Comparison of ENCODE assay signal across 16 cellular contexts in genomic region chr22:46830841-46831240, GRCh38.
DNase-seq lines count a peak whose midpoint lies in the region; ATAC-seq and TF ChIP-seq lines count a peak whose summit lies in the region.
"Had no signal": no experiment of that assay in that cellular context is flagged by ENCODE, and none has a peak within 500 bp of the region (broad histone marks: within the 10 kb centered on the region; RNA-seq: fewer than 3 reads in every experiment).

No MANE protein-coding gene starts in this region.

- peaks cover 21% of the 10 kb centered on the region for H3K4me1 ChIP-seq in fibroblast of lung (ENCODE audit: control insufficient read depth, extremely low read depth, insufficient read depth, low read length)

- DNase-seq in EL (peak; percentile 68), fibroblast of lung (ENCODE audit: low read depth in 2 of 2) (peak in 1 of 2 donors; percentile 40)
- DNase-seq in stimulated activated effector memory CD8-positive, alpha-beta T cell treated with anti-CD3 and anti-CD28 coated beads, Interleukin-12 subunit alpha, Interleukin-12 subunit beta, amount 100 ng/mL, for 72 hours (ENCODE audit: low spot score in 2 of 2): no peak
- no peak for DNase-seq in central memory CD4-positive, alpha-beta T cell
- DNase-seq: NCI-H1048; occipital lobe; stimulated activated CD4-positive, alpha-beta T cell treated with anti-CD3 and anti-CD28 coated beads, Interleukin-15, amount 100 ng/mL, for 24 hours; SW 1271 had no signal

- peaks cover 7% of the 10 kb centered on the region for H3K79me2 ChIP-seq in fibroblast of lung (ENCODE audit: control insufficient read depth, insufficient read depth, low read length)

- no peaks in the 10 kb centered on the region for H3K36me3 ChIP-seq in fibroblast of lung (ENCODE audit: control insufficient read depth, insufficient read depth, low read length)
- H3K36me3 ChIP-seq: thyroid gland had no signal

- H3K36me3 Mint-ChIP-seq in stimulated activated effector memory CD8-positive, alpha-beta T cell treated with anti-CD3 and anti-CD28 coated beads, Interleukin-12 subunit alpha, Interleukin-12 subunit beta, amount 100 ng/mL, for 72 hours: peaks cover 48% of the 10 kb centered on the region
- H3K36me3 Mint-ChIP-seq in stimulated activated memory B cell treated with anti-CD40 and anti-IgM and Interleukin-4, amounts not matched to agents 10 μg/mL and 1 μg/mL and 100 μg/mL, for 72 hours: peaks cover 93% of the 10 kb centered on the region

- H3K27me3 ChIP-seq in fibroblast of lung (ENCODE audit: control insufficient read depth, insufficient read depth, low read length): no peaks in the 10 kb centered on the region
- H3K27me3 ChIP-seq: BLaER1 treated with 17β-estradiol and CSF1 and Interleukin-3, amounts not matched to agents 10 nM and 100 nM; dorsolateral prefrontal cortex; thyroid gland had no signal

- no peak overlapping the region for H3K4me3 Mint-ChIP-seq in stimulated activated effector memory CD8-positive, alpha-beta T cell treated with anti-CD3 and anti-CD28 coated beads, Interleukin-12 subunit alpha, Interleukin-12 subunit beta, amount 100 ng/mL, for 72 hours
- no peak overlapping the region for H3K4me3 Mint-ChIP-seq in stimulated activated memory B cell treated with anti-CD40 and anti-IgM and Interleukin-4, amounts not matched to agents 10 μg/mL and 1 μg/mL and 100 μg/mL, for 72 hours

- no peaks in the 10 kb centered on the region for H3K27me3 Mint-ChIP-seq in stimulated activated memory B cell treated with anti-CD40 and anti-IgM and Interleukin-4, amounts not matched to agents 10 μg/mL and 1 μg/mL and 100 μg/mL, for 72 hours

- TF ChIP-seq CTCF in fibroblast of lung (conservative IDR thresholded peaks at IDR 0.05 in 1 of 2, IDR thresholded peaks at IDR 0.05 in 1 of 2; ENCODE audit: low read depth in 1 of 2, low read length in 2 of 2): no peak

- no peak overlapping the region for H3K9ac ChIP-seq in fibroblast of lung (ENCODE audit: insufficient read depth, low read length)
- H3K9ac ChIP-seq: BLaER1 treated with 17β-estradiol and CSF1 and Interleukin-3, amounts not matched to agents 10 nM and 100 nM had no signal

- peak overlapping the region; percentile 75 for H3K27ac Mint-ChIP-seq in stimulated activated effector memory CD8-positive, alpha-beta T cell treated with anti-CD3 and anti-CD28 coated beads, Interleukin-12 subunit alpha, Interleukin-12 subunit beta, amount 100 ng/mL, for 72 hours
- H3K27ac Mint-ChIP-seq in stimulated activated memory B cell treated with anti-CD40 and anti-IgM and Interleukin-4, amounts not matched to agents 10 μg/mL and 1 μg/mL and 100 μg/mL, for 72 hours: no peak overlapping the region

- no peaks in the 10 kb centered on the region for H3K9me3 ChIP-seq in fibroblast of lung (ENCODE audit: control insufficient read depth, insufficient read depth, low read depth, low read length)
- H3K9me3 ChIP-seq: thyroid gland had no signal

- H2AFZ ChIP-seq in fibroblast of lung (ENCODE audit: low read length): no peak overlapping the region

- H3K4me3 ChIP-seq in fibroblast of lung (replicated peaks in 1 of 4; ENCODE audit: control extremely low read depth in 1 of 4, insufficient read depth in 1 of 4, low read depth in 3 of 4, low read length in 4 of 4): no peak overlapping the region
- H3K4me3 ChIP-seq: BLaER1 treated with 17β-estradiol and CSF1 and Interleukin-3, amounts not matched to agents 10 nM and 100 nM; dorsolateral prefrontal cortex; thyroid gland had no signal

- H3K27ac ChIP-seq in fibroblast of lung (ENCODE audit: insufficient read depth, low read length): peak overlapping the region; percentile 22
- H3K27ac ChIP-seq: BLaER1 treated with 17β-estradiol and CSF1 and Interleukin-3, amounts not matched to agents 10 nM and 100 nM; thyroid gland had no signal

- no peaks in the 10 kb centered on the region for H4K20me1 ChIP-seq in fibroblast of lung (ENCODE audit: control insufficient read depth, extremely low read depth, insufficient read depth, low read length)

- peaks cover 12% of the 10 kb centered on the region for H3K9me3 Mint-ChIP-seq in stimulated activated effector memory CD8-positive, alpha-beta T cell treated with anti-CD3 and anti-CD28 coated beads, Interleukin-12 subunit alpha, Interleukin-12 subunit beta, amount 100 ng/mL, for 72 hours
- peaks cover 13% of the 10 kb centered on the region for H3K9me3 Mint-ChIP-seq in stimulated activated memory B cell treated with anti-CD40 and anti-IgM and Interleukin-4, amounts not matched to agents 10 μg/mL and 1 μg/mL and 100 μg/mL, for 72 hours

- H3K4me2 ChIP-seq in fibroblast of lung (ENCODE audit: extremely low read depth, insufficient read depth, low read length): peak overlapping the region; percentile 10

- peaks cover 48% of the 10 kb centered on the region for H3K4me1 Mint-ChIP-seq in stimulated activated effector memory CD8-positive, alpha-beta T cell treated with anti-CD3 and anti-CD28 coated beads, Interleukin-12 subunit alpha, Interleukin-12 subunit beta, amount 100 ng/mL, for 72 hours
- H3K4me1 Mint-ChIP-seq in stimulated activated memory B cell treated with anti-CD40 and anti-IgM and Interleukin-4, amounts not matched to agents 10 μg/mL and 1 μg/mL and 100 μg/mL, for 72 hours: peaks cover 62% of the 10 kb centered on the region

- ATAC-seq in SK-N-SH treated with all-trans-retinoic acid at 6 μM for 48 hours (peak; percentile 1; the same call in 2 of the 3 replicates), GM18861 (IDR thresholded peaks at IDR 0.05; ENCODE audit: unreplicated experiment) (no peak), HG03442 (IDR thresholded peaks at IDR 0.05; ENCODE audit: unreplicated experiment) (no peak)
- no peak for ATAC-seq in stimulated activated effector memory CD8-positive, alpha-beta T cell treated with anti-CD3 and anti-CD28 coated beads, Interleukin-12 subunit alpha, Interleukin-12 subunit beta, amount 100 ng/mL, for 72 hours
- ATAC-seq in stimulated activated memory B cell treated with anti-CD40 and anti-IgM and Interleukin-4, amounts not matched to agents 10 μg/mL and 1 μg/mL and 100 μg/mL, for 72 hours: no peak
- ATAC-seq: activated CD4-positive, CD25-positive, alpha-beta regulatory T cell treated with anti-CD3 and anti-CD28 coated beads, Interleukin-2, amount 50 U/mL, for 24 hours had no signal

TF ChIP-seq in SK-N-SH treated with all-trans-retinoic acid at 6 μM for 48 hours, 23 proteins besides CTCF, POLR2A, EP300 and RAD21:
- TF ChIP-seq GLIS3 (CRISPR knock-in tag; IDR thresholded peaks at IDR 0.05) (no peak), ZFP3 (CRISPR knock-in tag; IDR thresholded peaks at IDR 0.05) (0 out of 2 replicates have a peak, but pooled peaks have one; percentile 41)
